Comparison of ENCODE assay signal across 8 cellular contexts in genomic region chr18:68925268-68925667, GRCh38.
DNase-seq lines count a peak whose midpoint lies in the region; ATAC-seq, FAIRE-seq and TF ChIP-seq lines count a peak whose summit lies in the region.

No MANE protein-coding gene starts in this region.

- CTCF ChIA-PET in Calu3 (lab: Charles Lee): no interaction called here

- H3K27me3 Mint-ChIP-seq in Calu3 (ENCODE audit: unreplicated experiment) (no peaks in the 10 kb centered on the region), astrocyte (ENCODE audit: low read depth, unreplicated experiment) (no peaks in the 10 kb centered on the region)

- intact Hi-C loops in Calu3 (cut with micrococcal nuclease; ENCODE audit: unreplicated experiment): loop anchor here (2.0 to 10.0 kb wide), 3 partner anchors 420 to 1157 kb away; no protein-coding TSS in a partner anchor
- intact Hi-C loops in esophagus squamous epithelium (cut with DNase I): no loop called here

- FAIRE-seq in astrocyte (lab: Jason Lieb, UNC): no peak

- WGBS in esophagus squamous epithelium, 2 donors: 27 to 45% methylated on average over 1 of the region's 1 CpG

- H3K9me3 ChIP-seq in astrocyte (ENCODE audit: insufficient read depth, low read depth, low read length) (no peaks in the 10 kb centered on the region), esophagus squamous epithelium (no peaks in the 10 kb centered on the region)

- DNase-seq in Calu3: peak; percentile 17
- no peak for DNase-seq in astrocyte (ENCODE audit: low read depth)
- no peak for DNase-seq in midbrain (lab: John Stamatoyannopoulos, UW)
- no peak for DNase-seq in middle frontal gyrus (ENCODE audit: extremely low spot score, low spot score)
- no peak for DNase-seq in islet precursor cell
- DNase-seq in esophagus squamous epithelium (lab: John Stamatoyannopoulos, UW): no peak

- H4K20me1 ChIP-seq in astrocyte (ENCODE audit: insufficient read depth, low read length): no peaks in the 10 kb centered on the region

- H3K9me3 Mint-ChIP-seq in Calu3 (ENCODE audit: low read depth, unreplicated experiment) (no peaks in the 10 kb centered on the region), astrocyte (ENCODE audit: unreplicated experiment) (no peaks in the 10 kb centered on the region)

- H3K27ac Mint-ChIP-seq in Calu3 (ENCODE audit: unreplicated experiment) (no peak overlapping the region), astrocyte (ENCODE audit: unreplicated experiment) (no peak overlapping the region)

- no peak overlapping the region for H3K4me3 Mint-ChIP-seq in Calu3 (ENCODE audit: low read depth, unreplicated experiment)
- no peak overlapping the region for H3K4me3 Mint-ChIP-seq in astrocyte (ENCODE audit: unreplicated experiment)

- H3K4me1 ChIP-seq in astrocyte (ENCODE audit: insufficient read depth, low read length) (no peaks in the 10 kb centered on the region), esophagus squamous epithelium (no peaks in the 10 kb centered on the region)

- no TSS peak for BruUV-seq in Calu3 (replicated peaks; lab: Mats Ljungman, UMichigan)

- no peak overlapping the region for H3K27ac ChIP-seq in astrocyte (ENCODE audit: low read depth, low read length)
- H3K27ac ChIP-seq in esophagus squamous epithelium: no peak overlapping the region

- TF ChIP-seq CTCF in Calu3 (IDR thresholded peaks at IDR 0.05; ENCODE audit: unreplicated experiment) (peak; percentile 36), astrocyte (IDR thresholded peaks at IDR 0.05; ENCODE audit: insufficient read depth, low read depth, low read length) (peak; percentile 22), esophagus squamous epithelium (IDR thresholded peaks at IDR 0.05) (no peak)

- H3K4me2 ChIP-seq in astrocyte (ENCODE audit: low read length): no peak overlapping the region

- H3K4me1 Mint-ChIP-seq in Calu3 (ENCODE audit: low read depth, unreplicated experiment) (no peaks in the 10 kb centered on the region), astrocyte (ENCODE audit: low read depth, unreplicated experiment) (no peaks in the 10 kb centered on the region)

- no peak overlapping the region for H2AFZ ChIP-seq in astrocyte (ENCODE audit: low read depth, low read length)

- no peaks in the 10 kb centered on the region for H3K36me3 Mint-ChIP-seq in Calu3 (ENCODE audit: insufficient read depth, unreplicated experiment)
- H3K36me3 Mint-ChIP-seq in astrocyte (ENCODE audit: low read depth, unreplicated experiment): no peaks in the 10 kb centered on the region

- no peak overlapping the region for H3K4me3 ChIP-seq in astrocyte (ENCODE audit: insufficient read depth, low read depth, low read length)
- H3K4me3 ChIP-seq in esophagus squamous epithelium: no peak overlapping the region

- no peak for TF ChIP-seq POLR2A in esophagus squamous epithelium (IDR thresholded peaks at IDR 0.05)

- H3K27me3 ChIP-seq in astrocyte (ENCODE audit: insufficient read depth, low read length) (no peaks in the 10 kb centered on the region), esophagus squamous epithelium (no peaks in the 10 kb centered on the region)

- no peaks in the 10 kb centered on the region for H3K79me2 ChIP-seq in astrocyte (ENCODE audit: insufficient read depth, low read length)

- no peaks in the 10 kb centered on the region for H3K36me3 ChIP-seq in astrocyte (ENCODE audit: insufficient read depth, low read length)
- H3K36me3 ChIP-seq in esophagus squamous epithelium: no peaks in the 10 kb centered on the region

- H3K9ac ChIP-seq in astrocyte (ENCODE audit: low read length): no peak overlapping the region

- ATAC-seq in GM19372 (IDR thresholded peaks at IDR 0.05; ENCODE audit: low read depth, unreplicated experiment): peak; percentile 68
- peak; percentile 94 for ATAC-seq in HG03342 (IDR thresholded peaks at IDR 0.05; ENCODE audit: unreplicated experiment)

Comparison
In these comparisons a context has a peak if more than half of its experiments do, and no peak if none do; other contexts are left out.
1. CTCF ChIP-seq: peak in Calu3 (single experiment) and astrocyte (single experiment); none in esophagus squamous epithelium (0 of 6).